Comparison of ENCODE assay signal across 15 cellular contexts in genomic region chr2:103138123-103138886, GRCh38.
DNase-seq lines count a peak whose midpoint lies in the region; ATAC-seq lines count a peak whose summit lies in the region.
"Had no signal": no experiment of that assay in that cellular context is flagged by ENCODE, and none has a peak within 500 bp of the region (broad histone marks: within the 10 kb centered on the region; RNA-seq: fewer than 3 reads in every experiment).

No MANE protein-coding gene starts in this region.

- peak; percentile 71 for ATAC-seq in GM21717 (IDR thresholded peaks at IDR 0.05; ENCODE audit: unreplicated experiment)
- peak; percentile 60 for ATAC-seq in HG03342 (IDR thresholded peaks at IDR 0.05; ENCODE audit: unreplicated experiment)
- ATAC-seq in natural killer cell treated with Interleukin-12 subunit alpha and Interleukin-12 subunit beta and Interleukin-15 and Interleukin-18, amount 100 ng/mL, for 72 hours, result peak; percentile 43 to 61
- ATAC-seq: activated T-cell treated with anti-CD3 and anti-CD28 coated beads, Interleukin-2, amount 50 U/mL, for 72 hours; left colon had no signal

- no peak overlapping the region for H3K27ac Mint-ChIP-seq in activated CD4-positive, alpha-beta T cell treated with anti-CD3 and anti-CD28 coated beads, Interleukin-2, amount 10 ng/mL, durations not matched to agents 24 days and 14 days
- no peak overlapping the region for H3K27ac Mint-ChIP-seq in natural killer cell treated with Interleukin-12 subunit alpha and Interleukin-12 subunit beta and Interleukin-15 and Interleukin-18, amount 100 ng/mL, for 72 hours
- H3K27ac Mint-ChIP-seq: activated T-cell treated with anti-CD3 and anti-CD28 coated beads, Interleukin-2, amount 50 U/mL, for 72 hours; H9 had no signal

- H3K4me3 Mint-ChIP-seq in activated CD4-positive, alpha-beta T cell treated with anti-CD3 and anti-CD28 coated beads, Interleukin-2, amount 10 ng/mL, durations not matched to agents 24 days and 14 days, result no peak overlapping the region
- H3K4me3 Mint-ChIP-seq in natural killer cell treated with Interleukin-12 subunit alpha and Interleukin-12 subunit beta and Interleukin-15 and Interleukin-18, amount 100 ng/mL, for 72 hours, result no peak overlapping the region
- H3K4me3 Mint-ChIP-seq: activated T-cell treated with anti-CD3 and anti-CD28 coated beads, Interleukin-2, amount 50 U/mL, for 72 hours; H9 had no signal

- intact Hi-C loops in activated CD4-positive, alpha-beta T cell treated with anti-CD3 and anti-CD28 coated beads, Interleukin-2, amount 10 ng/mL, durations not matched to agents 24 days and 14 days (cut with micrococcal nuclease), result no loop called here

- DNase-seq in activated CD4-positive, alpha-beta T cell treated with anti-CD3 and anti-CD28 coated beads, Interleukin-2, amount 10 ng/mL, durations not matched to agents 24 days and 14 days, result peak; percentile 61
- no peak for DNase-seq in activated CD4-positive, alpha-beta T cell treated with anti-CD3 and anti-CD28 coated beads, Interleukin-2, amount 50 U/mL, for 1 hour
- no peak for DNase-seq in natural killer cell treated with Interleukin-12 subunit alpha and Interleukin-12 subunit beta and Interleukin-15 and Interleukin-18, amount 100 ng/mL, for 72 hours (ENCODE audit: low spot score)
- no peak for DNase-seq in NAMALWA (ENCODE audit: low spot score)
- DNase-seq in UCSD-AML1 (lab: John Stamatoyannopoulos, UW; ENCODE audit: unreplicated experiment), result no peak
- DNase-seq in NCI-H1092 treated with DMSO at 0.1 percent for 48 hours (lab: John Stamatoyannopoulos, UW), result no peak
- DNase-seq: activated T-cell treated with anti-CD3 and anti-CD28 coated beads, Interleukin-2, amount 50 U/mL, for 72 hours; effector memory CD4-positive, alpha-beta T cell; glutamatergic neuron; H9; left colon; NCI-H1417; NCI-H69 had no signal

- peaks cover 19% of the 10 kb centered on the region for H3K4me1 Mint-ChIP-seq in activated CD4-positive, alpha-beta T cell treated with anti-CD3 and anti-CD28 coated beads, Interleukin-2, amount 10 ng/mL, durations not matched to agents 24 days and 14 days
- H3K4me1 Mint-ChIP-seq in natural killer cell treated with Interleukin-12 subunit alpha and Interleukin-12 subunit beta and Interleukin-15 and Interleukin-18, amount 100 ng/mL, for 72 hours (ENCODE audit: low read depth in 2 of 2), result peaks cover 0 to 13% of the 10 kb centered on the region in 2 donors

- peaks cover 28% of the 10 kb centered on the region for H3K9me3 Mint-ChIP-seq in activated CD4-positive, alpha-beta T cell treated with anti-CD3 and anti-CD28 coated beads, Interleukin-2, amount 10 ng/mL, durations not matched to agents 24 days and 14 days
- peaks cover 14% of the 10 kb centered on the region for H3K9me3 Mint-ChIP-seq in natural killer cell treated with Interleukin-12 subunit alpha and Interleukin-12 subunit beta and Interleukin-15 and Interleukin-18, amount 100 ng/mL, for 72 hours

- H3K36me3 Mint-ChIP-seq in activated CD4-positive, alpha-beta T cell treated with anti-CD3 and anti-CD28 coated beads, Interleukin-2, amount 10 ng/mL, durations not matched to agents 24 days and 14 days (ENCODE audit: low read depth), result peaks cover 8% of the 10 kb centered on the region
- peaks cover 8% of the 10 kb centered on the region for H3K36me3 Mint-ChIP-seq in natural killer cell treated with Interleukin-12 subunit alpha and Interleukin-12 subunit beta and Interleukin-15 and Interleukin-18, amount 100 ng/mL, for 72 hours

- H3K27me3 Mint-ChIP-seq in activated CD4-positive, alpha-beta T cell treated with anti-CD3 and anti-CD28 coated beads, Interleukin-2, amount 10 ng/mL, durations not matched to agents 24 days and 14 days, result no peaks in the 10 kb centered on the region
- no peaks in the 10 kb centered on the region for H3K27me3 Mint-ChIP-seq in natural killer cell treated with Interleukin-12 subunit alpha and Interleukin-12 subunit beta and Interleukin-15 and Interleukin-18, amount 100 ng/mL, for 72 hours
